Comparison of ENCODE assay signal across 28 cellular contexts in the genomic region with DNA sequence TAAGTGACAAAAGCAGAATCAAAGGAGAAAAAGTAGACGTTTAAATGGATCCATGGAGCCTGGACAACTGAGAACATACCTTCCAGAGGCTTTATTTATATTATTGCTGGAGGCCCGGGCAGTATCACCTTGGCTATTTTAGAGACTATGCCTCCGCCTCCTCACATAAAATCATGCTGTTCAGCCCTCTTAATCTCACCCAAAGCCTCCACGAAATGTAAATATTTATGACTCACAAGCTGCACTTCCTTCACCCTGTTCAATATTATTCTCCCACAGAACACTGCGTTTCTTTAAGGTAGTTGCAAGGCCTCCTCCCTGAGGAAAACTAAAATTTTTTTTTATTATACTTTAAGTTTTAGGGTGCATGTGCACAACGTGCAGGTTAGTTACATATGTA.
"Had no signal": no experiment of that assay in that cellular context is flagged by ENCODE, and none has a peak within 500 bp of the region (broad histone marks: within the 10 kb centered on the region; RNA-seq: fewer than 3 reads in every experiment).

No MANE protein-coding gene starts in this region.

- H3K4me3 ChIP-seq: gastroesophageal sphincter had no signal

- H3K9me3 ChIP-seq: gastroesophageal sphincter had no signal

- H3K36me3 ChIP-seq: brain microvascular endothelial cell, gastroesophageal sphincter, WERI-Rb-1 had no signal

- ATAC-seq: activated CD4-positive, CD25-positive, alpha-beta regulatory T cell treated with anti-CD3 and anti-CD28 coated beads, Interleukin-2, amount 50 U/mL, for 24 hours; activated CD8-positive, alpha-beta T cell treated with anti-CD3 and anti-CD28 coated beads for 36 hours; activated T-cell treated with anti-CD3 and anti-CD28 coated beads, Interleukin-2, amount 50 U/mL, for 4 hours; activated T-helper 17 cell treated with anti-CD3 and anti-CD28 coated beads, Interleukin-2, amount 50 U/mL, for 72 hours; effector memory CD8-positive, alpha-beta T cell; gastroesophageal sphincter; T-helper 17 cell had no signal

- H3K27me3 ChIP-seq: brain microvascular endothelial cell, gastroesophageal sphincter had no signal

- DNase-seq: activated B cell treated with CpG ODN at 0.5 μM for 24 hours; activated CD4-positive, alpha-beta T cell treated with anti-CD3 and anti-CD28 coated beads for 48 hours; activated CD4-positive, alpha-beta T cell treated with anti-CD3 and anti-CD28 coated beads, Interleukin-2, amount 50 U/mL, for 1 hour; activated CD4-positive, alpha-beta T cell treated with anti-CD3 and anti-CD28 coated beads, Interleukin-2, amount 50 U/mL, for 48 hours; activated CD8-positive, alpha-beta memory T cell treated with anti-CD3 and anti-CD28 coated beads for 24 hours; activated CD8-positive, alpha-beta T cell treated with anti-CD3 and anti-CD28 coated beads for 36 hours; activated effector memory CD4-positive, alpha-beta T cell treated with Interleukin-2 at 50 U/mL for 16 hours; activated gamma-delta T cell treated with Interleukin-2 at 50 U/mL for 16 hours; activated naive CD4-positive, alpha-beta T cell treated with anti-CD3 and anti-CD28 coated beads, Interleukin-2, amount 50 U/mL, for 16 hours; activated naive CD4-positive, alpha-beta T cell treated with Interleukin-2 at 50 U/mL for 16 hours; activated T-cell treated with anti-CD3 and anti-CD28 coated beads, Interleukin-2, amount 50 U/mL, for 4 hours; amniotic stem cell; brain microvascular endothelial cell; cortex of kidney; dermis blood vessel endothelial cell; effector CD4-positive, alpha-beta T cell; effector memory CD8-positive, alpha-beta T cell; foreskin melanocyte; T-helper 1 cell; T-helper 17 cell; T1000 had no signal

- H3K27ac ChIP-seq: brain microvascular endothelial cell, epithelial cell of prostate, WERI-Rb-1 had no signal

- H3K27me3 Mint-ChIP-seq: activated B cell treated with CpG ODN at 0.5 μM for 24 hours; activated CD8-positive, alpha-beta T cell treated with anti-CD3 and anti-CD28 coated beads for 36 hours; activated naive CD8-positive, alpha-beta T cell; activated T-helper 17 cell treated with anti-CD3 and anti-CD28 coated beads, Interleukin-2, amount 50 U/mL, for 72 hours; effector memory CD8-positive, alpha-beta T cell; T-helper 17 cell had no signal

- H3K9me3 Mint-ChIP-seq: activated B cell treated with CpG ODN at 0.5 μM for 24 hours; activated CD8-positive, alpha-beta T cell treated with anti-CD3 and anti-CD28 coated beads for 36 hours; activated T-helper 17 cell treated with anti-CD3 and anti-CD28 coated beads, Interleukin-2, amount 50 U/mL, for 72 hours had no signal

- H3K36me3 Mint-ChIP-seq: activated naive CD8-positive, alpha-beta T cell had no signal

- H3K27ac Mint-ChIP-seq: activated B cell treated with CpG ODN at 0.5 μM for 24 hours; activated CD8-positive, alpha-beta T cell treated with anti-CD3 and anti-CD28 coated beads for 36 hours; activated naive CD8-positive, alpha-beta T cell; activated T-helper 17 cell treated with anti-CD3 and anti-CD28 coated beads, Interleukin-2, amount 50 U/mL, for 72 hours; effector memory CD8-positive, alpha-beta T cell; T-helper 17 cell; T-helper 2 cell treated with Interferon-gamma antibody and Interleukin-4, amounts not matched to agents 5 μg/mL and 100 μg/mL, for 36 hours had no signal

- H3K4me3 Mint-ChIP-seq: activated B cell treated with CpG ODN at 0.5 μM for 24 hours; activated CD8-positive, alpha-beta T cell treated with anti-CD3 and anti-CD28 coated beads for 36 hours; activated naive CD8-positive, alpha-beta T cell; activated T-cell treated with anti-CD3 and anti-CD28 coated beads, Interleukin-2, amount 50 U/mL, for 4 hours; activated T-helper 17 cell treated with anti-CD3 and anti-CD28 coated beads, Interleukin-2, amount 50 U/mL, for 72 hours; effector memory CD8-positive, alpha-beta T cell; T-helper 17 cell; T-helper 2 cell treated with Interferon-gamma antibody and Interleukin-4, amounts not matched to agents 5 μg/mL and 100 μg/mL, for 36 hours had no signal
